1 cellular context compared by ENCODE assay signal in the genomic region with DNA sequence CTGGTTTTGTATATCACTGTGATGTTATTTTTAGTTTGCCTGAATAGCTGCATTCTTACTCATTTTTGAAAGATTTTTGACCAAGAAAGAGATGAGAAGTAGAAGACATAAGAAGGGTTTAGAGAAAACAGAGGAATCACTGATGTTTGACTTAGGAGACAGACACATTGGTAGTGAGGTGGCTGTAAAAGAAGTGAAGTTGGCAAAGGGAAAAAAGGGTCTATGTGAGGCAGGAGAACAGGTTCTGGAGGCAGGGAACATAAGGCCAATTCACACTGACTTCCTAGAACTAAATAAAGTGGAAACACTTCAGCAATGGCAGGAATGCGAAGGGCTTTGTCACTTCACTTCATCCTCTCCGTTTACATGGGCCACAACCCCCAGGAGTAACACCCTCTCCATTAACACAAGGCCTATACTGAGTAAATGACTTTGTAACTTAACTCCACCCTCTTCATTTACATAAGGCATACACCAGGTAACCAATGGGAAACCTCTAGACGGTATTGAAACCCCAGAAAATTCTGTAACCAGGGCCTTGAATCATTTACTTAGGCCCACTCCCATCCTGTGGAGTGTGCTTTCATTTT.
TF ChIP-seq lines count a peak whose summit lies in the region.

No MANE protein-coding gene starts in this region.

TF ChIP-seq in K562, 482 proteins besides CTCF, POLR2A, EP300 and RAD21 (continued from another document):
- TF ChIP-seq, protein P1, sequence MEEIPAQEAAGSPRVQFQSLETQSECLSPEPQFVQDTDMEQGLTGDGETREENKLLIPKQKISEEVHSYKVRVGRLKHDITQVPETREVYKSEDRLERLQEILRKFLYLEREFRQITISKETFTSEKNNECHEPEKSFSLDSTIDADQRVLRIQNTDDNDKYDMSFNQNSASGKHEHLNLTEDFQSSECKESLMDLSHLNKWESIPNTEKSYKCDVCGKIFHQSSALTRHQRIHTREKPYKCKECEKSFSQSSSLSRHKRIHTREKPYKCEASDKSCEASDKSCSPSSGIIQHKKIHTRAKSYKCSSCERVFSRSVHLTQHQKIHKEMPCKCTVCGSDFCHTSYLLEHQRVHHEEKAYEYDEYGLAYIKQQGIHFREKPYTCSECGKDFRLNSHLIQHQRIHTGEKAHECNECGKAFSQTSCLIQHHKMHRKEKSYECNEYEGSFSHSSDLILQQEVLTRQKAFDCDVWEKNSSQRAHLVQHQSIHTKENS (CRISPR knock-in tag; IDR thresholded peaks at IDR 0.05): no peak
- TF ChIP-seq, protein P2, sequence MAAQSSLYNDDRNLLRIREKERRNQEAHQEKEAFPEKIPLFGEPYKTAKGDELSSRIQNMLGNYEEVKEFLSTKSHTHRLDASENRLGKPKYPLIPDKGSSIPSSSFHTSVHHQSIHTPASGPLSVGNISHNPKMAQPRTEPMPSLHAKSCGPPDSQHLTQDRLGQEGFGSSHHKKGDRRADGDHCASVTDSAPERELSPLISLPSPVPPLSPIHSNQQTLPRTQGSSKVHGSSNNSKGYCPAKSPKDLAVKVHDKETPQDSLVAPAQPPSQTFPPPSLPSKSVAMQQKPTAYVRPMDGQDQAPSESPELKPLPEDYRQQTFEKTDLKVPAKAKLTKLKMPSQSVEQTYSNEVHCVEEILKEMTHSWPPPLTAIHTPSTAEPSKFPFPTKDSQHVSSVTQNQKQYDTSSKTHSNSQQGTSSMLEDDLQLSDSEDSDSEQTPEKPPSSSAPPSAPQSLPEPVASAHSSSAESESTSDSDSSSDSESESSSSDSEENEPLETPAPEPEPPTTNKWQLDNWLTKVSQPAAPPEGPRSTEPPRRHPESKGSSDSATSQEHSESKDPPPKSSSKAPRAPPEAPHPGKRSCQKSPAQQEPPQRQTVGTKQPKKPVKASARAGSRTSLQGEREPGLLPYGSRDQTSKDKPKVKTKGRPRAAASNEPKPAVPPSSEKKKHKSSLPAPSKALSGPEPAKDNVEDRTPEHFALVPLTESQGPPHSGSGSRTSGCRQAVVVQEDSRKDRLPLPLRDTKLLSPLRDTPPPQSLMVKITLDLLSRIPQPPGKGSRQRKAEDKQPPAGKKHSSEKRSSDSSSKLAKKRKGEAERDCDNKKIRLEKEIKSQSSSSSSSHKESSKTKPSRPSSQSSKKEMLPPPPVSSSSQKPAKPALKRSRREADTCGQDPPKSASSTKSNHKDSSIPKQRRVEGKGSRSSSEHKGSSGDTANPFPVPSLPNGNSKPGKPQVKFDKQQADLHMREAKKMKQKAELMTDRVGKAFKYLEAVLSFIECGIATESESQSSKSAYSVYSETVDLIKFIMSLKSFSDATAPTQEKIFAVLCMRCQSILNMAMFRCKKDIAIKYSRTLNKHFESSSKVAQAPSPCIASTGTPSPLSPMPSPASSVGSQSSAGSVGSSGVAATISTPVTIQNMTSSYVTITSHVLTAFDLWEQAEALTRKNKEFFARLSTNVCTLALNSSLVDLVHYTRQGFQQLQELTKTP (IDR thresholded peaks at IDR 0.05; ENCODE audit: low read depth in 1 of 2, partially characterized antibody in 2 of 2): no peak
- TF ChIP-seq, protein P3, sequence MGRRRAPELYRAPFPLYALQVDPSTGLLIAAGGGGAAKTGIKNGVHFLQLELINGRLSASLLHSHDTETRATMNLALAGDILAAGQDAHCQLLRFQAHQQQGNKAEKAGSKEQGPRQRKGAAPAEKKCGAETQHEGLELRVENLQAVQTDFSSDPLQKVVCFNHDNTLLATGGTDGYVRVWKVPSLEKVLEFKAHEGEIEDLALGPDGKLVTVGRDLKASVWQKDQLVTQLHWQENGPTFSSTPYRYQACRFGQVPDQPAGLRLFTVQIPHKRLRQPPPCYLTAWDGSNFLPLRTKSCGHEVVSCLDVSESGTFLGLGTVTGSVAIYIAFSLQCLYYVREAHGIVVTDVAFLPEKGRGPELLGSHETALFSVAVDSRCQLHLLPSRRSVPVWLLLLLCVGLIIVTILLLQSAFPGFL (CRISPR knock-in tag; IDR thresholded peaks at IDR 0.05): no peak
- TF ChIP-seq HMGN3 (IDR thresholded peaks at IDR 0.05; ENCODE audit: borderline replicate concordance, extremely low read depth, insufficient read length, low read depth, low read length) (no peak), NEUROD1 (IDR thresholded peaks at IDR 0.05; ENCODE audit: borderline replicate concordance, low read depth, low read length, partially characterized antibody) (no peak), GATA2 (CRISPR knock-in tag; IDR thresholded peaks at IDR 0.05) (no peak), FOXM1 (IDR thresholded peaks at IDR 0.05; ENCODE audit: low read depth) (no peak), FOXM1 (CRISPR knock-in tag; IDR thresholded peaks at IDR 0.05; ENCODE audit: low read depth) (no peak), MEIS2 (IDR thresholded peaks at IDR 0.05; ENCODE audit: partially characterized antibody) (no peak), SIN3B (IDR thresholded peaks at IDR 0.05; ENCODE audit: low read depth) (no peak), SAFB (IDR thresholded peaks at IDR 0.05; ENCODE audit: borderline replicate concordance, low read depth, low read length) (no peak), ZNF124 (CRISPR knock-in tag; IDR thresholded peaks at IDR 0.05) (no peak), GATAD2B (IDR thresholded peaks at IDR 0.05; ENCODE audit: borderline replicate concordance) (no peak), TAL1 (IDR thresholded peaks at IDR 0.05) (no peak), ILF3 (IDR thresholded peaks at IDR 0.05; ENCODE audit: borderline replicate concordance) (no peak)
- TF ChIP-seq, protein P4, sequence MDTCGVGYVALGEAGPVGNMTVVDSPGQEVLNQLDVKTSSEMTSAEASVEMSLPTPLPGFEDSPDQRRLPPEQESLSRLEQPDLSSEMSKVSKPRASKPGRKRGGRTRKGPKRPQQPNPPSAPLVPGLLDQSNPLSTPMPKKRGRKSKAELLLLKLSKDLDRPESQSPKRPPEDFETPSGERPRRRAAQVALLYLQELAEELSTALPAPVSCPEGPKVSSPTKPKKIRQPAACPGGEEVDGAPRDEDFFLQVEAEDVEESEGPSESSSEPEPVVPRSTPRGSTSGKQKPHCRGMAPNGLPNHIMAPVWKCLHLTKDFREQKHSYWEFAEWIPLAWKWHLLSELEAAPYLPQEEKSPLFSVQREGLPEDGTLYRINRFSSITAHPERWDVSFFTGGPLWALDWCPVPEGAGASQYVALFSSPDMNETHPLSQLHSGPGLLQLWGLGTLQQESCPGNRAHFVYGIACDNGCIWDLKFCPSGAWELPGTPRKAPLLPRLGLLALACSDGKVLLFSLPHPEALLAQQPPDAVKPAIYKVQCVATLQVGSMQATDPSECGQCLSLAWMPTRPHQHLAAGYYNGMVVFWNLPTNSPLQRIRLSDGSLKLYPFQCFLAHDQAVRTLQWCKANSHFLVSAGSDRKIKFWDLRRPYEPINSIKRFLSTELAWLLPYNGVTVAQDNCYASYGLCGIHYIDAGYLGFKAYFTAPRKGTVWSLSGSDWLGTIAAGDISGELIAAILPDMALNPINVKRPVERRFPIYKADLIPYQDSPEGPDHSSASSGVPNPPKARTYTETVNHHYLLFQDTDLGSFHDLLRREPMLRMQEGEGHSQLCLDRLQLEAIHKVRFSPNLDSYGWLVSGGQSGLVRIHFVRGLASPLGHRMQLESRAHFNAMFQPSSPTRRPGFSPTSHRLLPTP (IDR thresholded peaks at IDR 0.05; ENCODE audit: borderline replicate concordance, extremely low read depth, insufficient read length): no peak
- TF ChIP-seq, protein P5, sequence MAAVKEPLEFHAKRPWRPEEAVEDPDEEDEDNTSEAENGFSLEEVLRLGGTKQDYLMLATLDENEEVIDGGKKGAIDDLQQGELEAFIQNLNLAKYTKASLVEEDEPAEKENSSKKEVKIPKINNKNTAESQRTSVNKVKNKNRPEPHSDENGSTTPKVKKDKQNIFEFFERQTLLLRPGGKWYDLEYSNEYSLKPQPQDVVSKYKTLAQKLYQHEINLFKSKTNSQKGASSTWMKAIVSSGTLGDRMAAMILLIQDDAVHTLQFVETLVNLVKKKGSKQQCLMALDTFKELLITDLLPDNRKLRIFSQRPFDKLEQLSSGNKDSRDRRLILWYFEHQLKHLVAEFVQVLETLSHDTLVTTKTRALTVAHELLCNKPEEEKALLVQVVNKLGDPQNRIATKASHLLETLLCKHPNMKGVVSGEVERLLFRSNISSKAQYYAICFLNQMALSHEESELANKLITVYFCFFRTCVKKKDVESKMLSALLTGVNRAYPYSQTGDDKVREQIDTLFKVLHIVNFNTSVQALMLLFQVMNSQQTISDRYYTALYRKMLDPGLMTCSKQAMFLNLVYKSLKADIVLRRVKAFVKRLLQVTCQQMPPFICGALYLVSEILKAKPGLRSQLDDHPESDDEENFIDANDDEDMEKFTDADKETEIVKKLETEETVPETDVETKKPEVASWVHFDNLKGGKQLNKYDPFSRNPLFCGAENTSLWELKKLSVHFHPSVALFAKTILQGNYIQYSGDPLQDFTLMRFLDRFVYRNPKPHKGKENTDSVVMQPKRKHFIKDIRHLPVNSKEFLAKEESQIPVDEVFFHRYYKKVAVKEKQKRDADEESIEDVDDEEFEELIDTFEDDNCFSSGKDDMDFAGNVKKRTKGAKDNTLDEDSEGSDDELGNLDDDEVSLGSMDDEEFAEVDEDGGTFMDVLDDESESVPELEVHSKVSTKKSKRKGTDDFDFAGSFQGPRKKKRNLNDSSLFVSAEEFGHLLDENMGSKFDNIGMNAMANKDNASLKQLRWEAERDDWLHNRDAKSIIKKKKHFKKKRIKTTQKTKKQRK (IDR thresholded peaks at IDR 0.05; ENCODE audit: borderline replicate concordance, low read depth, low read length): no peak
- TF ChIP-seq, protein P6, sequence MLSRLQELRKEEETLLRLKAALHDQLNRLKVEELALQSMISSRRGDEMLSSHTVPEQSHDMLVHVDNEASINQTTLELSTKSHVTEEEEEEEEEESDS (CRISPR knock-in tag; IDR thresholded peaks at IDR 0.05): no peak
TF ChIP-seq in K562: peak in this region for 0.
